22 cellular contexts compared by ENCODE assay signal in the genomic region with DNA sequence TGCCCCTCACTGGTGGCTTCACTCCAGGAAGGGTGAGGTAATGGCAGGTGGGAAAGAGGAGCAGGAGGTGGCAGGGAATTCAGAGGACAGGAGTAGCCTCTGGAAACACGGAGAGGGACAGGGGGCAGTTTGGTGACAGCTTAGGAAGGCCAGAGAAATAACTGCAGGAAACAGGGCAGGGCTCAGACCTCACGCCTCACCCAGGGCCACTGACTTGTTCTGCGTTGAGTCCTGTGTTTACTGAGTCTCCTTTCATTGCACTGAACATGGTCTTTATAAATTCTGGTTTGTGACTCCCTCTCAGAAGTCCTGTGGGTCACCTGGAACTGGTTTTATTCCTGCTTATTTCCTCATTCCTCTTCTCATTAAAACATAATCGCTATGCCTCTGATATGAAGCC. TPM values are rescaled to one million over a fixed set of nuclear protein-coding genes. Genes with fewer than 3 reads are reported as not detected.
DNase-seq lines count a peak whose midpoint lies in the region; ATAC-seq and TF ChIP-seq lines count a peak whose summit lies in the region.
"Had no signal": no experiment of that assay in that cellular context is flagged by ENCODE, and none has a peak within 500 bp of the region (broad histone marks: within the 10 kb centered on the region; RNA-seq: fewer than 3 reads in every experiment).

No MANE protein-coding gene starts in this region.

- no peaks in the 10 kb centered on the region for H3K27me3 Mint-ChIP-seq in CD8-positive, alpha-beta T cell (ENCODE audit: low read depth)
- H3K27me3 Mint-ChIP-seq in nephron (ENCODE audit: low read depth): peaks cover 29% of the 10 kb centered on the region

- WGBS in hepatocyte (ENCODE audit: low lambda C conversion rate, missing lambda C conversion rate): 61% methylated on average over 4 of the region's 4 CpGs

- CTCF ChIA-PET in CD8-positive, alpha-beta T cell (lab: Charles Lee): no interaction called here

- TF ChIP-seq CTCF in CD8-positive, alpha-beta T cell (IDR thresholded peaks at IDR 0.05): no peak
- no peak for TF ChIP-seq CTCF in hepatocyte (IDR thresholded peaks at IDR 0.05; ENCODE audit: poor library complexity)
- TF ChIP-seq CTCF in nephron (IDR thresholded peaks at IDR 0.05; ENCODE audit: unreplicated experiment in 3 of 3): no peak

- H3K4me3 Mint-ChIP-seq in CD8-positive, alpha-beta T cell: no peak overlapping the region
- H3K4me3 Mint-ChIP-seq in nephron: no peak overlapping the region

- peak overlapping the region; percentile 62 for H3K4me2 ChIP-seq in hepatocyte

- intact Hi-C loops in CD8-positive, alpha-beta T cell (cut with DNase I, micrococcal nuclease): no loop called here

- no peak for DNase-seq in CD8-positive, alpha-beta T cell
- DNase-seq in LoVo (ENCODE audit: low spot score): peak; percentile 62
- peak; percentile 42 for DNase-seq in hepatocyte (ENCODE audit: low spot score)
- DNase-seq in iPS-NIHi7 (ENCODE audit: extremely low spot score): no peak
- no peak for DNase-seq in GDM1 (lab: John Stamatoyannopoulos, UW)
- no peak for DNase-seq in stimulated activated naive CD4-positive, alpha-beta T cell treated with Interleukin-2 at 50 U/mL for 16 hours (lab: John Stamatoyannopoulos, UW)
- no peak for DNase-seq in RPMI8226
- DNase-seq: activated CD4-positive, alpha-beta T cell treated with anti-CD3 and anti-CD28 coated beads, Interleukin-2, amount 50 U/mL, for 4 hours; brain microvascular endothelial cell; DMS79; NCI-H1092 treated with DMSO at 0.1 percent for 48 hours; NCI-H2081 treated with DMSO at 0.1 percent for 48 hours; NK-92 treated with Interleukin-12 subunit alpha and Interleukin-12 subunit beta, amount 100 ng/mL, for 24 hours; stimulated activated CD4-positive, alpha-beta T cell treated with anti-CD3 and anti-CD28 coated beads, Interleukin-2, amount 100 ng/mL, for 48 hours; stimulated activated naive CD8-positive, alpha-beta T cell treated with anti-CD3 and anti-CD28 coated beads, Interleukin-15, Interleukin-2, amounts not matched to agents 100 U/mL and 50 U/mL, for 24 hours; T-helper 2 cell; thyroid gland; WERI-Rb-1 had no signal

- H3K27me3 ChIP-seq in CD8-positive, alpha-beta T cell (ENCODE audit: insufficient read depth, low read length): no peaks in the 10 kb centered on the region
- no peaks in the 10 kb centered on the region for H3K27me3 ChIP-seq in hepatocyte
- H3K27me3 ChIP-seq: brain microvascular endothelial cell, neutrophil, thyroid gland had no signal

- no peaks in the 10 kb centered on the region for H3K36me3 ChIP-seq in CD8-positive, alpha-beta T cell (ENCODE audit: insufficient read depth, low read length)
- H3K36me3 ChIP-seq in hepatocyte (replicated peaks; ENCODE audit: insufficient read depth, low read depth): no peaks in the 10 kb centered on the region
- H3K36me3 ChIP-seq: brain microvascular endothelial cell, HAP-1, neutrophil, thyroid gland, WERI-Rb-1 had no signal

- H3K27ac ChIP-seq in CD8-positive, alpha-beta T cell (ENCODE audit: low read depth, low read length): no peak overlapping the region
- peak overlapping the region; percentile 97 for H3K27ac ChIP-seq in hepatocyte
- H3K27ac ChIP-seq: brain microvascular endothelial cell, neutrophil, SK-N-MC, thyroid gland, WERI-Rb-1 had no signal

- peak overlapping the region; percentile 5 for H3K27ac Mint-ChIP-seq in CD8-positive, alpha-beta T cell
- H3K27ac Mint-ChIP-seq in nephron: peak overlapping the region; percentile 18 to 74 (median 27)

- no peaks in the 10 kb centered on the region for H3K9me2 ChIP-seq in hepatocyte (replicated peaks; ENCODE audit: insufficient read depth)

- POLR2A ChIA-PET in CD8-positive, alpha-beta T cell (lab: Charles Lee): no interaction called here

- no peaks in the 10 kb centered on the region for H4K20me1 ChIP-seq in hepatocyte (ENCODE audit: insufficient read depth, poor library complexity, severe bottlenecking)

- no peak overlapping the region for H2AFZ ChIP-seq in hepatocyte

- no peak overlapping the region for H3K4me3 ChIP-seq in CD8-positive, alpha-beta T cell (ENCODE audit: low read depth, low read length)
- H3K4me3 ChIP-seq in hepatocyte: no peak overlapping the region
- H3K4me3 ChIP-seq: HAP-1, SK-N-MC, thyroid gland had no signal

- peaks cover 34% of the 10 kb centered on the region for H3K36me3 Mint-ChIP-seq in CD8-positive, alpha-beta T cell
- no peaks in the 10 kb centered on the region for H3K36me3 Mint-ChIP-seq in nephron (ENCODE audit: low read depth)

- H3K4me1 ChIP-seq in CD8-positive, alpha-beta T cell (ENCODE audit: insufficient read depth, low read length): peaks cover 7% of the 10 kb centered on the region
- peaks cover 22% of the 10 kb centered on the region for H3K4me1 ChIP-seq in hepatocyte (ENCODE audit: insufficient read depth)
- H3K4me1 ChIP-seq: HAP-1, thyroid gland had no signal

- no peak for ATAC-seq in CD8-positive, alpha-beta T cell
- ATAC-seq: stimulated activated naive CD8-positive, alpha-beta T cell treated with anti-CD3 and anti-CD28 coated beads, Interleukin-15, Interleukin-2, amounts not matched to agents 100 U/mL and 50 U/mL, for 24 hours had no signal

- H3K9me3 ChIP-seq in CD8-positive, alpha-beta T cell (ENCODE audit: low read length): no peaks in the 10 kb centered on the region
- no peaks in the 10 kb centered on the region for H3K9me3 ChIP-seq in hepatocyte (ENCODE audit: low read depth)
- H3K9me3 ChIP-seq: HAP-1, neutrophil, thyroid gland had no signal

- no peaks in the 10 kb centered on the region for H3K79me2 ChIP-seq in hepatocyte

- H3K9me3 Mint-ChIP-seq in CD8-positive, alpha-beta T cell: no peaks in the 10 kb centered on the region
- no peaks in the 10 kb centered on the region for H3K9me3 Mint-ChIP-seq in nephron

- H3K4me1 Mint-ChIP-seq in CD8-positive, alpha-beta T cell (ENCODE audit: low read depth): peaks cover 66% of the 10 kb centered on the region
- peaks cover 7% of the 10 kb centered on the region for H3K4me1 Mint-ChIP-seq in nephron

RNA-seq across cellular contexts. Expression of gene ZNF622, which starts 55.2 kb away (rescaled TPM):
- total RNA-seq in CD8-positive, alpha-beta T cell: 10 to 100 TPM; 64.8 to 66.1 TPM
- 38.4 and 44.6 TPM in 2 replicates for total RNA-seq in hepatocyte
- 49.5 and 56.6 TPM in 2 replicates for polyA plus RNA-seq in hepatocyte

Comparison
In these comparisons a context has a peak if more than half of its experiments do, and no peak if none do; other contexts are left out.
1. DNase-seq: peak in LoVo (single experiment) and hepatocyte (single experiment); none in CD8-positive, alpha-beta T cell (0 of 7), iPS-NIHi7 (single experiment), GDM1 (single experiment), stimulated activated naive CD4-positive, alpha-beta T cell treated with Interleukin-2 at 50 U/mL for 16 hours (single experiment) and RPMI8226 (single experiment).